21 cellular contexts compared by ENCODE assay signal in the genomic region with DNA sequence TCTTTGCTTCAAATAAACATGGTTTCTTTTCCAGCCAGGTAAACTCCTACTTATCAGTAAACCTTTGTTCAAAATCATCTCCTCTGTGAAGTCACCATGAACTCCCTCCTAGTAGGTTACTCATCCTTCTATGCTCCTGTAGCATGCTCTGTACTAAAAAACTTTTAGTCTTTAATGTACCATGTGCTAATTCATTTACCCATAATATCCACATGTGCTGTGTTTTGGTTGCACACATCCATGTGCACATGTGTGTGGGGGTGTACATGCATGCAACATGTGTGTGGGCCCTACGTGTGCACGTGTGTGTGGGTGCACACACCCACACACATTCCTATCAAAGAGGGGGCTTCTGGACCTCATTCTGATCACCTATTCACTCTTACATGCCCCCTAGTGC.
A peak's percentile ranks its signal among the peaks of the same experiment; 100 is the strongest.
DNase-seq lines count a peak whose midpoint lies in the region; FAIRE-seq and TF ChIP-seq lines count a peak whose summit lies in the region.
"Had no signal": no experiment of that assay in that cellular context is flagged by ENCODE, and none has a peak within 500 bp of the region (broad histone marks: within the 10 kb centered on the region; RNA-seq: fewer than 3 reads in every experiment).

No MANE protein-coding gene starts in this region.

- H3K36me3 ChIP-seq in HUES48 (ENCODE audit: control insufficient read depth, insufficient read depth, low read length) (no peaks in the 10 kb centered on the region), H1 (ENCODE audit: control insufficient read depth in 2 of 4, insufficient read depth in 4 of 4, low read length in 3 of 4) (peaks cover 0 to 3% (median 0%) of the 10 kb centered on the region in 4 experiments; a peak in 1 of 8 replicates), iPS-20b (ENCODE audit: insufficient read depth, low read depth, low read length) (no peaks in the 10 kb centered on the region)
- H3K36me3 ChIP-seq: BE2C had no signal

- peaks cover 13% of the 10 kb centered on the region; the same call in 1 of the 2 replicates for H3K27me3 ChIP-seq in HUES48 (ENCODE audit: control insufficient read depth, insufficient read depth, low read length)
- no peaks in the 10 kb centered on the region; a peak in 1 of 7 replicates for H3K27me3 ChIP-seq in H1 (replicated peaks in 1 of 4; ENCODE audit: control insufficient read depth in 3 of 4, extremely low read depth in 1 of 4, insufficient read depth in 3 of 4, low read length in 3 of 4)
- H3K27me3 ChIP-seq in iPS-20b (ENCODE audit: insufficient read depth, low read length) = peaks cover 44% of the 10 kb centered on the region; the same call in 1 of the 2 replicates
- H3K27me3 ChIP-seq: BE2C had no signal

- no peak for TF ChIP-seq RAD21 in H1 (IDR thresholded peaks at IDR 0.05 in 1 of 2, conservative IDR thresholded peaks at IDR 0.05 in 1 of 2; ENCODE audit: low read depth in 2 of 2, low read length in 2 of 2)

- peak; percentile 42 for FAIRE-seq in H1 (lab: Jason Lieb, UNC)
- FAIRE-seq: A204.1, G401.6, GM12891 had no signal

- TF ChIP-seq CTCF in H1 (IDR thresholded peaks at IDR 0.05; ENCODE audit: control extremely low read depth in 1 of 3, insufficient read depth in 1 of 3, low read depth in 1 of 3, low read length in 3 of 3) = no peak

- H3K23me2 ChIP-seq in H1 (ENCODE audit: low read depth, low read length) = peaks cover 6% of the 10 kb centered on the region

- 0 out of 2 replicates have a peak overlapping the region, but pooled peaks have one; percentile 86 for H2BK12ac ChIP-seq in H1 (ENCODE audit: low read depth, low read length)

- no peak overlapping the region for H2BK5ac ChIP-seq in H1 (ENCODE audit: low read depth, low read length)

- H2AK5ac ChIP-seq in H1 (ENCODE audit: low read depth, low read length) = no peak overlapping the region

- peak overlapping the region; percentile 34 for H3K4ac ChIP-seq in H1 (replicated peaks; ENCODE audit: insufficient read length, low read depth, low read length)

- H3K4me1 ChIP-seq in HUES48 (ENCODE audit: control insufficient read depth, insufficient read depth, low read length) = peaks cover 30% of the 10 kb centered on the region
- H3K4me1 ChIP-seq in H1 (replicated peaks in 1 of 4; ENCODE audit: control insufficient read depth in 3 of 4, insufficient read depth in 4 of 4, low read length in 3 of 4) = peaks cover 2 to 16% (median 11%) of the 10 kb centered on the region in 4 experiments; a peak in 6 of 7 replicates
- H3K4me1 ChIP-seq in iPS-20b (ENCODE audit: insufficient read depth, low read length) = peaks cover 40% of the 10 kb centered on the region
- H3K4me1 ChIP-seq: BE2C had no signal

- H4K20me1 ChIP-seq in H1 (replicated peaks in 1 of 2; ENCODE audit: control insufficient read depth in 1 of 2, insufficient read depth in 2 of 2, low read length in 2 of 2) = no peaks in the 10 kb centered on the region

- no peak overlapping the region for H4K8ac ChIP-seq in H1 (ENCODE audit: extremely low read depth, insufficient read depth, low read length)

- H4K5ac ChIP-seq in H1 (ENCODE audit: insufficient read length, low read depth, low read length) = no peak overlapping the region

- H3K27ac ChIP-seq in HUES48 (ENCODE audit: low read depth, low read length) = no peak overlapping the region
- H3K27ac ChIP-seq in H1 (ENCODE audit: low read depth, low read length) = no peak overlapping the region; the same call in 1 of the 2 replicates
- H3K27ac ChIP-seq in iPS-20b (ENCODE audit: low read length) = peak overlapping the region; percentile 80
- H3K27ac ChIP-seq: GM23248 had no signal

- H3K14ac ChIP-seq in H1 (ENCODE audit: insufficient read length) = peak overlapping the region; percentile 87

- H3K9me3 ChIP-seq in HUES48 (ENCODE audit: control insufficient read depth, insufficient read depth, low read length) (no peaks in the 10 kb centered on the region), H1 (ENCODE audit: insufficient read depth in 2 of 2, low read depth in 1 of 2, low read length in 1 of 2) (peaks cover 0 to 4% of the 10 kb centered on the region in 2 experiments; a peak in 1 of 4 replicates), iPS-20b (ENCODE audit: insufficient read depth, low read depth, low read length) (no peaks in the 10 kb centered on the region)
- H3K9me3 ChIP-seq: BE2C had no signal

- peak overlapping the region in 1 of 2 experiments; percentile 83; a peak in 2 of 4 replicates for H3K4me2 ChIP-seq in H1 (ENCODE audit: insufficient read depth in 1 of 2, low read depth in 2 of 2, low read length in 2 of 2)

- H3K9ac ChIP-seq in HUES48 (ENCODE audit: low read depth, low read length) = no peak overlapping the region
- no peak overlapping the region for H3K9ac ChIP-seq in H1 (replicated peaks in 1 of 4; ENCODE audit: extremely low read depth in 1 of 4, low read depth in 3 of 4, low read length in 3 of 4)
- no peak overlapping the region for H3K9ac ChIP-seq in iPS-20b (ENCODE audit: low read depth, low read length)
- H3K9ac ChIP-seq: GM23248 had no signal

- DNase-seq in H1 (ENCODE audit: low read depth in 1 of 2, low spot score in 2 of 2) = no peak
- no peak for DNase-seq in NCI-H187 treated with DMSO at 0.1 percent for 48 hours (lab: John Stamatoyannopoulos, UW)
- DNase-seq in HK-2 (ENCODE audit: unreplicated experiment) = no peak
- DNase-seq in mesenteric fat pad (ENCODE audit: low spot score) = no peak
- DNase-seq: ACHN; BE2C; C1 segment of cervical spinal cord; CD4-positive, CD25-positive, alpha-beta regulatory T cell; CD8-positive, alpha-beta memory T cell; COR-L47; DMS 273 treated with DMSO at 0.1 percent for 48 hours; DMS53; DND-41; GM23248; H7; KBM-7 had no signal

- CTCF ChIA-PET in H1 (lab: Charles Lee; ENCODE audit: partially characterized antibody) = interaction anchor here (1.0 kb wide), 1 partner anchor 24 kb away, joined by 4 read pairs; no protein-coding TSS in a partner anchor

- H3K18ac ChIP-seq in H1 (ENCODE audit: extremely low read depth, low read length) = no peak overlapping the region

- H3K23ac ChIP-seq in H1 (ENCODE audit: insufficient read length) = no peak overlapping the region

- H3K79me1 ChIP-seq in H1 (ENCODE audit: low read depth, low read length) = no peaks in the 10 kb centered on the region

- 0 out of 2 replicates have a peak overlapping the region, but pooled peaks have one; percentile 76 for H2BK15ac ChIP-seq in H1 (ENCODE audit: low read length)

- H2BK20ac ChIP-seq in H1 (ENCODE audit: low read length) = no peak overlapping the region

- H3K4me3 ChIP-seq in HUES48 (ENCODE audit: low read depth, low read length) (peak overlapping the region; percentile 33; the same call in 1 of the 2 replicates), H1 (ENCODE audit: extremely low read depth in 1 of 4, insufficient read depth in 2 of 4, low read depth in 3 of 4, low read length in 4 of 4) (peak overlapping the region in 1 of 4 experiments; percentile 61; a peak in 1 of 8 replicates), iPS-20b (ENCODE audit: low read length) (peak overlapping the region; percentile 10; the same call in 1 of the 2 replicates)
- H3K4me3 ChIP-seq: GM23248 had no signal

- POLR2A ChIA-PET in H1 (lab: Charles Lee; ENCODE audit: partially characterized antibody) = no interaction called here

- no peak overlapping the region for H3K56ac ChIP-seq in H1 (replicated peaks; ENCODE audit: insufficient read length, low read depth, low read length)

- TF ChIP-seq EP300 in H1 (IDR thresholded peaks at IDR 0.05; ENCODE audit: borderline replicate concordance in 1 of 2, low read depth in 2 of 2, low read length in 2 of 2) = no peak

- H2AFZ ChIP-seq in H1 (ENCODE audit: low read length) = no peak overlapping the region
- H2AFZ ChIP-seq: GM23248 had no signal

- 76% methylated on average over 2 of the region's 2 CpGs; no CpG with 5 or more reads in 1 of the 2 experiments for WGBS in H1 (ENCODE audit: extremely low coverage in 1 of 2, insufficient coverage in 1 of 2, insufficient read length in 1 of 2, insufficient replicate concordance in 2 of 2, low coverage in 1 of 2, low lambda C conversion rate in 2 of 2, missing lambda C conversion rate in 1 of 2), 2 experiments

- no peak for TF ChIP-seq POLR2A in H1 (IDR thresholded peaks at IDR 0.05; ENCODE audit: control extremely low read depth in 1 of 2, low read depth in 2 of 2, low read length in 2 of 2)

- peak overlapping the region; percentile 88 for H4K91ac ChIP-seq in H1 (replicated peaks; ENCODE audit: insufficient read length, low read length)

- H2BK120ac ChIP-seq in H1 (replicated peaks; ENCODE audit: low read depth, low read length) = peak overlapping the region; percentile 75

- no peaks in the 10 kb centered on the region for H3K79me2 ChIP-seq in H1 (ENCODE audit: control insufficient read depth in 1 of 2, insufficient read depth in 2 of 2, low read length in 2 of 2)

TF ChIP-seq in H1, 55 proteins besides CTCF, POLR2A, EP300 and RAD21 (continues in another document):
- TF ChIP-seq, protein P1, sequence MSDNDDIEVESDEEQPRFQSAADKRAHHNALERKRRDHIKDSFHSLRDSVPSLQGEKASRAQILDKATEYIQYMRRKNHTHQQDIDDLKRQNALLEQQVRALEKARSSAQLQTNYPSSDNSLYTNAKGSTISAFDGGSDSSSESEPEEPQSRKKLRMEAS (IDR thresholded peaks at IDR 0.05) = no peak
- TF ChIP-seq MAFK (IDR thresholded peaks at IDR 0.05; ENCODE audit: low read depth, low read length) = no peak
- TF ChIP-seq HDAC6 (IDR thresholded peaks at IDR 0.05; ENCODE audit: low read depth, low read length) = no peak
- no peak for TF ChIP-seq BRCA1 (IDR thresholded peaks at IDR 0.05; ENCODE audit: low read depth, low read length)
- no peak for TF ChIP-seq TCF12 (IDR thresholded peaks at IDR 0.05; ENCODE audit: low read depth, low read length)
- TF ChIP-seq BACH1 (IDR thresholded peaks at IDR 0.05; ENCODE audit: low read length) = no peak
- TF ChIP-seq CEBPB (IDR thresholded peaks at IDR 0.05; ENCODE audit: low read depth, low read length) = no peak
- no peak for TF ChIP-seq SAP30 (IDR thresholded peaks at IDR 0.05; ENCODE audit: insufficient read depth, insufficient replicate concordance, low read length)
- no peak for TF ChIP-seq CHD2 (IDR thresholded peaks at IDR 0.05; ENCODE audit: low read length)
- TF ChIP-seq JUN (IDR thresholded peaks at IDR 0.05; ENCODE audit: low read depth, low read length) = no peak
- TF ChIP-seq RBBP5 (IDR thresholded peaks at IDR 0.05; ENCODE audit: borderline replicate concordance, low read depth, low read length) = no peak
- no peak for TF ChIP-seq SIX5 (IDR thresholded peaks at IDR 0.05; ENCODE audit: low read depth, low read length)
- no peak for TF ChIP-seq BCL11A (IDR thresholded peaks at IDR 0.05; ENCODE audit: low read depth in 2 of 2, low read length in 2 of 2)
- no peak for TF ChIP-seq POU5F1 (IDR thresholded peaks at IDR 0.05; ENCODE audit: low read depth, low read length)
